ENCODE assay signal across 8 cellular contexts in the genomic region with DNA sequence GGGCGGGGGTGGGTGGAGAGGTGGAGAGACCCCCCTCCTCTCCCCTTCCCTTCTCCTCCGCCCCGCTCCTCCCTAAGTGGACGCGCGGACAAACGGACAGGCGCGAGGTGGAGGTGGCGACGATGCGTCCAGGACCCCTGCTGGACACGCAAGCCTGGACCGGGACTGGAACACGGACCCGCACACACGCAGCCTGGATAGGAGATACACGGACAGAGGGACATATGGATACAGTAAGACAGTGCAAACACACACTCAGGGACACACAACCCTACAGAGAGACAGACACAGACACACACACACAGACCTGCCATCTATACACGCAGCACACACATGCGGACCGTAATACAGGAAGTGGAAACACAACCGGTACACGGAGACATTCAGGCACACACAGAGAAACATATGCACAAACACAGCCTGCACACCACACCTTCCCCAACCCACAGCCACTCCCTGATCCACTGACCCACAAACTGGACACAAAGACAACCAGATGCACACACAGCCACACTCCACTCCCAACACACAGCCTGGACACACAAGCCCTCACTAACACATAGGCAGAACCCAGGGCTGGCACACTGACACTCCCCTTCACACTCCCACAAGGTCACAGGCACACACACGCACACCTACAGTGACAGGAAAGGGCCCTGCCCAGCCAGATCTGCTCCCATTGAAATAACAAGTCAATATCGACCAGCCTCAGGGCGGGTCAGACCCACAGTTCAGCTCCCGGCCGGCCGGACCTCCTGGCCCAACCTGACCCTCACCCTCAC. TPM values are rescaled to one million over a fixed set of nuclear protein-coding genes. Genes with fewer than 3 reads are reported as not detected.
DNase-seq lines count a peak whose midpoint lies in the region; ATAC-seq and TF ChIP-seq lines count a peak whose summit lies in the region.

No MANE protein-coding gene starts in this region.

- H3K4me1 ChIP-seq in mucosa of stomach (ENCODE audit: control insufficient read depth, insufficient read depth, low read length) = peaks cover 24% of the 10 kb centered on the region

- H3K27me3 ChIP-seq in BJ (ENCODE audit: control insufficient read depth, insufficient read depth, low read length) (peaks cover 69% of the 10 kb centered on the region), mucosa of stomach (ENCODE audit: control insufficient read depth, insufficient read depth, low read length) (peaks cover 88% of the 10 kb centered on the region)

- no peak for DNase-seq in BJ (ENCODE audit: low read depth)
- peak; percentile 73 for DNase-seq in HuH-7.5 (ENCODE audit: low spot score)
- no peak for DNase-seq in astrocyte of the cerebellum (ENCODE audit: low read depth)
- no peak for DNase-seq in RKO (ENCODE audit: low spot score)
- no peak for DNase-seq in NCI-H1694 treated with DMSO at 0.1 percent for 48 hours (lab: John Stamatoyannopoulos, UW)

- peak overlapping the region; percentile 43 for H3K9ac ChIP-seq in mucosa of stomach (ENCODE audit: low read length)

- H3K9me3 ChIP-seq in mucosa of stomach (ENCODE audit: control insufficient read depth, low read length) = no peaks in the 10 kb centered on the region

- H3K4me3 ChIP-seq in BJ (ENCODE audit: low read depth, low read length) = peak overlapping the region; percentile 17
- peak overlapping the region; percentile 30 for H3K4me3 ChIP-seq in astrocyte of the cerebellum (ENCODE audit: low read depth, low read length)
- no peak overlapping the region for H3K4me3 ChIP-seq in mucosa of stomach (ENCODE audit: low read length)

- H3K36me3 ChIP-seq in BJ (ENCODE audit: control insufficient read depth, insufficient read depth, low read length) (no peaks in the 10 kb centered on the region), mucosa of stomach (ENCODE audit: control insufficient read depth, insufficient read depth, low read length) (no peaks in the 10 kb centered on the region)

- in situ Hi-C loops in astrocyte of the cerebellum (cut with HindIII; ENCODE audit: low sequenced_read_pairs) = no loop called here

- CTCF ChIA-PET in BJ (lab: Yijun Ruan, JAX) = interaction anchor here (0.7 to 1.0 kb wide), 2 partner anchors 9 to 17 kb away, joined by 3 to 4 read pairs; no protein-coding TSS in a partner anchor

- POLR2A ChIA-PET in BJ (lab: Charles Lee) = no interaction called here

- no peak for ATAC-seq in GM21529 (IDR thresholded peaks at IDR 0.05; ENCODE audit: unreplicated experiment)
- no peak for ATAC-seq in GM19397 (IDR thresholded peaks at IDR 0.05; ENCODE audit: unreplicated experiment)

- TF ChIP-seq CTCF in BJ (IDR thresholded peaks at IDR 0.05; ENCODE audit: insufficient read depth, low read depth, low read length) = no peak
- no peak for TF ChIP-seq CTCF in astrocyte of the cerebellum (IDR thresholded peaks at IDR 0.05; ENCODE audit: low read depth, low read length, missing control alignments)

RNA-seq across cellular contexts. Expression of gene ERFL, which starts 0.7 kb away (rescaled TPM):
- polyA plus RNA-seq in BJ (2011; rRNA removed) = 0.04 TPM in 2 replicates
- polyA minus RNA-seq in BJ (2011; rRNA and poly(A)+ RNA removed) = not detected in 2 replicates

RNA-seq across cellular contexts. Expression of gene RABAC1, which starts 30.2 kb away (rescaled TPM):
- polyA plus RNA-seq in BJ (2011; rRNA removed) = 302 and 361 TPM in 2 replicates
- polyA minus RNA-seq in BJ (2011; rRNA and poly(A)+ RNA removed) = 80.2 and 104 TPM in 2 replicates

RNA-seq across cellular contexts. Expression of gene ARHGEF1, which starts 46.0 kb away (rescaled TPM):
- 24.4 and 41.0 TPM in 2 replicates for polyA plus RNA-seq in BJ (2011; rRNA removed)
- polyA minus RNA-seq in BJ (2011; rRNA and poly(A)+ RNA removed) = 19.2 and 22.2 TPM in 2 replicates

RNA-seq across cellular contexts. Expression of gene CD79A, which starts 51.9 kb away (rescaled TPM):
- polyA plus RNA-seq in BJ (2011; rRNA removed) = 0.17 and 0.37 TPM in 2 replicates
- polyA minus RNA-seq in BJ (2011; rRNA and poly(A)+ RNA removed) = 0.21 TPM in 1 of 2 replicates, not detected in the other
